8 cellular contexts compared by ENCODE assay signal in the genomic region with DNA sequence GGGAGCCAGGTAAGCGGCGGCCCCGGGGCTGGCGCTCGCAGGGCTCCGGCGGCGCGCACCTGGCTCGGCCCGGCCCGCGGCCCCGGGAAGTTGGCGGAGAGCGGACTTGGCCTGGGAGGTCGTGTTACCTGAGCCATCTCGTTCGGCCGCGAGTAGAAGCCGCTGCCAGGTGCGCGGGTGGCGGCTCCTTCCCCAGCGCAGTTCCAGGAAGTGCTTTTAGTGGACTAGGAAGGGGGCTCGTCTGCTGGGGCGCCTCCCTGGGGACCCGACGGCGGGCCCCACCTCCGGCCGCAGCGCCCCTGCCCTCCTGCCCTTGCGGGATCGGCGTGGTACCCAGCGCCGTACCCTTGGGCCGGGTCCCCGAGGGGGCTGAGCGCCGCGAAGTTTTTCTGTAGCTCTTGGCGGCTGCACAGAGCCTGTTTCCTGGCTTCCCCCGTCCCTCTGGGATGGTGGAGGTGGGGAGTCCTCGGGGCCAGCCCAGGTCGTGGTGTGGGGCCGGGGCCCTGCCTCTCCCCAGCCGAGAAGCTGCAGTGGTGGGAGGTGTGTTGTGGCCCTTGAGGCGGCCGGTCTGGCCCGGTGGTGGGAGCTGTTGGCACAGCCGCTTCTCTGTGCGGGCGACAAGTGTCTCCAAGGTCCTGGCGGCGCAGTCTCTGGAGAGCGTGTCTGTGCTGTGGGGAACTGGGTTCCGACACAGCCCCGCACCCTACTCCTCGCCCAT.
DNase-seq lines count a peak whose midpoint lies in the region; ATAC-seq lines count a peak whose summit lies in the region.

No MANE protein-coding gene starts in this region.

- H3K4me1 ChIP-seq in endocrine pancreas (ENCODE audit: control insufficient read depth, insufficient read depth, low read length), result no peaks in the 10 kb centered on the region

- H3K9me3 ChIP-seq in endocrine pancreas (ENCODE audit: control insufficient read depth, low read length), result no peaks in the 10 kb centered on the region

- peaks cover 51 to 53% of the 10 kb centered on the region in 2 donors for H3K4me1 Mint-ChIP-seq in natural killer cell treated with Interleukin-12 subunit alpha and Interleukin-12 subunit beta and Interleukin-15 and Interleukin-18, amount 100 ng/mL, for 72 hours (ENCODE audit: low read depth in 2 of 2)

- H3K27me3 ChIP-seq in endocrine pancreas (ENCODE audit: control insufficient read depth, insufficient read depth, low read length), result no peaks in the 10 kb centered on the region

- H3K27ac Mint-ChIP-seq in natural killer cell treated with Interleukin-12 subunit alpha and Interleukin-12 subunit beta and Interleukin-15 and Interleukin-18, amount 100 ng/mL, for 72 hours, result peak overlapping the region in 1 of 2 donors; percentile 96

- no peak overlapping the region for H3K4me3 ChIP-seq in endocrine pancreas (ENCODE audit: control insufficient read depth, insufficient read depth, low read length)

- peak overlapping the region; percentile 86 for H3K4me3 Mint-ChIP-seq in natural killer cell treated with Interleukin-12 subunit alpha and Interleukin-12 subunit beta and Interleukin-15 and Interleukin-18, amount 100 ng/mL, for 72 hours

- H3K9me3 Mint-ChIP-seq in natural killer cell treated with Interleukin-12 subunit alpha and Interleukin-12 subunit beta and Interleukin-15 and Interleukin-18, amount 100 ng/mL, for 72 hours, result no peaks in the 10 kb centered on the region

- H3K27me3 Mint-ChIP-seq in natural killer cell treated with Interleukin-12 subunit alpha and Interleukin-12 subunit beta and Interleukin-15 and Interleukin-18, amount 100 ng/mL, for 72 hours, result no peaks in the 10 kb centered on the region

- H3K36me3 Mint-ChIP-seq in natural killer cell treated with Interleukin-12 subunit alpha and Interleukin-12 subunit beta and Interleukin-15 and Interleukin-18, amount 100 ng/mL, for 72 hours, result no peaks in the 10 kb centered on the region

- peak overlapping the region; percentile 65 for H3K9ac ChIP-seq in endocrine pancreas (ENCODE audit: control insufficient read depth, insufficient read depth, low read length)

- peak; percentile 6 for ATAC-seq in HG02970 (IDR thresholded peaks at IDR 0.05; ENCODE audit: low FRiP score, unreplicated experiment)
- peak in 1 of 2 donors; percentile 1 for ATAC-seq in natural killer cell treated with Interleukin-12 subunit alpha and Interleukin-12 subunit beta and Interleukin-15 and Interleukin-18, amount 100 ng/mL, for 72 hours

- peak; percentile 72 to 84 (median 73) for DNase-seq in NCI-H1417 (lab: John Stamatoyannopoulos, UW)
- no peak for DNase-seq in NCI-H1417 treated with DMSO at 0.1 percent for 48 hours (lab: John Stamatoyannopoulos, UW)
- DNase-seq in RPMI8226, result peak; percentile 60
- no peak for DNase-seq in natural killer cell treated with Interleukin-12 subunit alpha and Interleukin-12 subunit beta and Interleukin-15 and Interleukin-18, amount 100 ng/mL, for 72 hours (ENCODE audit: low spot score)
- DNase-seq in activated gamma-delta T cell (lab: John Stamatoyannopoulos, UW), result no peak
- DNase-seq in DMS 273 treated with DMSO at 0.1 percent for 48 hours (lab: John Stamatoyannopoulos, UW), result no peak

- H3K36me3 ChIP-seq in endocrine pancreas (ENCODE audit: control insufficient read depth, insufficient read depth, low read length), result no peaks in the 10 kb centered on the region

Comparison
In these comparisons a context has a peak if more than half of its experiments do, and no peak if none do; other contexts are left out.
1. DNase-seq: peak in NCI-H1417 (3 of 3) and RPMI8226 (single experiment); none in NCI-H1417 treated with DMSO at 0.1 percent for 48 hours (single experiment), natural killer cell treated with Interleukin-12 subunit alpha and Interleukin-12 subunit beta and Interleukin-15 and Interleukin-18, amount 100 ng/mL, for 72 hours (single experiment), activated gamma-delta T cell (single experiment) and DMS 273 treated with DMSO at 0.1 percent for 48 hours (single experiment).